In genomic region chr1:78045850-78046778, GRCh38 we compare ENCODE assay signal across 8 cellular contexts. TPM values are rescaled to one million over a fixed set of nuclear protein-coding genes. Genes with fewer than 3 reads are reported as not detected.
DNase-seq lines count a peak whose midpoint lies in the region; ATAC-seq, FAIRE-seq and TF ChIP-seq lines count a peak whose summit lies in the region.

Gene GIPC2 (plus strand): TSS chr1:78045966. CDS start chr1:78046095, 129 bp downstream.

- peak within 1 kb of the TSS; percentile 3; the same call in 1 of the 2 replicates for H3K9ac ChIP-seq in MM.1S (ENCODE audit: low read length)

- H3K36me3 ChIP-seq in MM.1S (replicated peaks; ENCODE audit: insufficient read depth, low read length) (no peaks in the 10 kb centered on the region), small intestine (ENCODE audit: control insufficient read depth in 2 of 2, insufficient read depth in 2 of 2, low read length in 2 of 2) (no peaks in the 10 kb centered on the region)

- peak within 1 kb of the TSS; percentile 51 for H2AFZ ChIP-seq in MM.1S (ENCODE audit: low read length)

- DNase-seq in GM12864 (ENCODE audit: low read depth) = no peak
- DNase-seq in MM.1S = no peak
- no peak for DNase-seq in astrocyte of the cerebellum (ENCODE audit: low read depth)
- peak; percentile 73 for DNase-seq in iPS-NIHi11 (ENCODE audit: low spot score)
- peak; percentile 85 for DNase-seq in small intestine
- DNase-seq in SHP77 (lab: John Stamatoyannopoulos, UW) = no peak
- no peak for DNase-seq in SIG-M5 treated with dmso at 0.1 percent for 504 hours (lab: John Stamatoyannopoulos, UW; ENCODE audit: unreplicated experiment)

- peaks cover 4% of the 10 kb centered on the region; the same call in 1 of the 2 replicates for H3F3A ChIP-seq in MM.1S (ENCODE audit: insufficient read depth, low read length)

- WGBS in small intestine, 3 donors = 2 to 4% (median 4%) methylated on average over 70 to 91 of the region's 91 CpGs

- no peak for FAIRE-seq in small intestine (lab: Jason Lieb, UNC)

- in situ Hi-C loops in astrocyte of the cerebellum (cut with HindIII; ENCODE audit: low sequenced_read_pairs) = no loop called here

- H3K9me2 ChIP-seq in MM.1S (replicated peaks; ENCODE audit: insufficient read depth, low read length) = no peaks in the 10 kb centered on the region

- H3K4me1 ChIP-seq in MM.1S (ENCODE audit: low read length) (no peaks in the 10 kb centered on the region), small intestine (ENCODE audit: control insufficient read depth in 2 of 2, insufficient read depth in 1 of 2, low read depth in 1 of 2, low read length in 1 of 2) (no peaks in the 10 kb centered on the region)

- TF ChIP-seq CTCF in GM12864 (IDR thresholded peaks at IDR 0.05; ENCODE audit: low read depth, low read length, missing control alignments) (no peak), MM.1S (IDR thresholded peaks at IDR 0.05; ENCODE audit: low read length) (no peak), astrocyte of the cerebellum (IDR thresholded peaks at IDR 0.05; ENCODE audit: low read depth, low read length, missing control alignments) (no peak)

- H3K4me2 ChIP-seq in MM.1S (ENCODE audit: low read depth, low read length) = peak within 1 kb of the TSS; percentile 67

- H3K27ac ChIP-seq in MM.1S (ENCODE audit: low read length) (no peak within 1 kb of the TSS), small intestine (ENCODE audit: low read depth in 1 of 2, low read length in 1 of 2) (peak within 1 kb of the TSS; percentile 83 to 88)

- ATAC-seq in GM19324 (IDR thresholded peaks at IDR 0.05; ENCODE audit: low FRiP score, unreplicated experiment) = no peak

- no peaks in the 10 kb centered on the region for H4K20me1 ChIP-seq in MM.1S (ENCODE audit: insufficient read depth, low read length)

- H3K4me3 ChIP-seq in GM12864 (ENCODE audit: low read depth, low read length) = peak within 1 kb of the TSS; percentile 51
- peak within 1 kb of the TSS; percentile 52 for H3K4me3 ChIP-seq in MM.1S (ENCODE audit: low read length)
- peak within 1 kb of the TSS; percentile 50 for H3K4me3 ChIP-seq in astrocyte of the cerebellum (ENCODE audit: low read depth, low read length)
- H3K4me3 ChIP-seq in small intestine (ENCODE audit: low read depth in 1 of 2, low read length in 2 of 2) = peak within 1 kb of the TSS; percentile 52 to 72

- H3K27me3 ChIP-seq in MM.1S (replicated peaks; ENCODE audit: insufficient read depth, low read length) (no peaks in the 10 kb centered on the region), small intestine (ENCODE audit: control insufficient read depth in 2 of 2, insufficient read depth in 2 of 2, low read length in 2 of 2) (peaks cover 0 to 6% of the 10 kb centered on the region in 2 donors)

- H3K79me2 ChIP-seq in MM.1S (ENCODE audit: low read length) = no peaks in the 10 kb centered on the region

- H3K9me3 ChIP-seq in MM.1S (replicated peaks; ENCODE audit: insufficient read depth, low read length) (no peaks in the 10 kb centered on the region), small intestine (ENCODE audit: control insufficient read depth, low read depth) (no peaks in the 10 kb centered on the region)

RNA-seq across cellular contexts. Expression of gene GIPC2, which starts in this region (rescaled TPM):
- 10 to 100 TPM; 30.1 to 62.0 (median 41.9) TPM for polyA plus RNA-seq in small intestine

Comparison
In these comparisons a context has a peak if more than half of its experiments do, and no peak if none do; other contexts are left out.
1. DNase-seq: peak in iPS-NIHi11 (single experiment) and small intestine (single experiment); none in GM12864 (single experiment), MM.1S (single experiment), astrocyte of the cerebellum (single experiment), SHP77 (0 of 2) and SIG-M5 treated with dmso at 0.1 percent for 504 hours (single experiment).
2. Peak in every context shown above with its lines, with median percentiles within 50 percentile points of each other: H3K4me3 ChIP-seq.